In genomic region chr2:37085731-37086147, GRCh38 we compare ENCODE assay signal across 12 cellular contexts. TPM values are rescaled to one million over a fixed set of nuclear protein-coding genes. Genes with fewer than 3 reads are reported as not detected.
A peak's percentile ranks its signal among the peaks of the same experiment; 100 is the strongest.
DNase-seq lines count a peak whose midpoint lies in the region; ATAC-seq, FAIRE-seq and TF ChIP-seq lines count a peak whose summit lies in the region.
"Had no signal": no experiment of that assay in that cellular context is flagged by ENCODE, and none has a peak within 500 bp of the region (broad histone marks: within the 10 kb centered on the region; RNA-seq: fewer than 3 reads in every experiment).

No MANE protein-coding gene starts in this region.

- H3K9ac ChIP-seq in adipocyte (ENCODE audit: low read length) = peak overlapping the region; percentile 95

- peaks cover 39% of the 10 kb centered on the region for H3K36me3 Mint-ChIP-seq in CD8-positive, alpha-beta T cell
- H3K36me3 Mint-ChIP-seq in activated T-helper 2 cell treated with anti-CD3 and anti-CD28 coated beads, Interferon-gamma antibody, Interleukin-2, Interleukin-4, amounts not matched to agents 10 μg/mL and 5 μg/mL and 100 μg/mL, durations not matched to agents 14 hours and 24 hours and 36 hours (ENCODE audit: low read depth) = peaks cover 22% of the 10 kb centered on the region

- peaks cover 36% of the 10 kb centered on the region for H3K4me1 Mint-ChIP-seq in CD8-positive, alpha-beta T cell (ENCODE audit: low read depth)
- peaks cover 22% of the 10 kb centered on the region for H3K4me1 Mint-ChIP-seq in activated T-helper 2 cell treated with anti-CD3 and anti-CD28 coated beads, Interferon-gamma antibody, Interleukin-2, Interleukin-4, amounts not matched to agents 10 μg/mL and 5 μg/mL and 100 μg/mL, durations not matched to agents 14 hours and 24 hours and 36 hours (ENCODE audit: low read depth)

- no peak for FAIRE-seq in urothelium cell line (lab: Jason Lieb, UNC)
- FAIRE-seq: endometrium had no signal

- no peaks in the 10 kb centered on the region for H3K9me3 Mint-ChIP-seq in CD8-positive, alpha-beta T cell
- no peaks in the 10 kb centered on the region for H3K9me3 Mint-ChIP-seq in activated T-helper 2 cell treated with anti-CD3 and anti-CD28 coated beads, Interferon-gamma antibody, Interleukin-2, Interleukin-4, amounts not matched to agents 10 μg/mL and 5 μg/mL and 100 μg/mL, durations not matched to agents 14 hours and 24 hours and 36 hours
- H3K9me3 Mint-ChIP-seq: T-cell had no signal

- POLR2A ChIA-PET in CD8-positive, alpha-beta T cell (lab: Charles Lee) = interaction anchor here (2.4 kb wide), 1 partner anchor 119 kb away, joined by 11 read pairs; the partner anchor contains the start of gene STRN

- H3K4me1 ChIP-seq in CD8-positive, alpha-beta T cell (ENCODE audit: insufficient read depth, low read length) = peaks cover 36% of the 10 kb centered on the region
- peaks cover 42% of the 10 kb centered on the region for H3K4me1 ChIP-seq in adipocyte (ENCODE audit: control insufficient read depth, insufficient read depth, low read length)

- no peak for TF ChIP-seq CTCF in CD8-positive, alpha-beta T cell (IDR thresholded peaks at IDR 0.05)

- CTCF ChIA-PET in CD8-positive, alpha-beta T cell (lab: Charles Lee) = no interaction called here

- H3K4me3 ChIP-seq in CD8-positive, alpha-beta T cell (ENCODE audit: low read depth, low read length) = no peak overlapping the region
- H3K4me3 ChIP-seq in adipocyte (ENCODE audit: low read length) = peak overlapping the region; percentile 92

- H3K27me3 ChIP-seq in CD8-positive, alpha-beta T cell (ENCODE audit: insufficient read depth, low read length) = no peaks in the 10 kb centered on the region
- no peaks in the 10 kb centered on the region for H3K27me3 ChIP-seq in adipocyte (replicated peaks; ENCODE audit: control insufficient read depth, insufficient read depth, low read length)
- H3K27me3 ChIP-seq: suprapubic skin had no signal

- H3K27ac ChIP-seq in CD8-positive, alpha-beta T cell (ENCODE audit: low read depth, low read length) = no peak overlapping the region
- H3K27ac ChIP-seq: suprapubic skin had no signal

- intact Hi-C loops in CD8-positive, alpha-beta T cell (cut with DNase I, micrococcal nuclease) = loop anchor here (2.0 to 10.0 kb wide), 4 partner anchors 71 to 239 kb away; partner anchors contain the start of genes EIF2AK2 (in 2 of the 2), PRKD3 (in 2 of the 2), CEBPZ (in 1 of the 2) and CEBPZOS (in 1 of the 2)
- intact Hi-C loops in activated T-helper 2 cell treated with anti-CD3 and anti-CD28 coated beads, Interferon-gamma antibody, Interleukin-2, Interleukin-4, amounts not matched to agents 10 μg/mL and 5 μg/mL and 100 μg/mL, durations not matched to agents 14 hours and 24 hours and 36 hours (cut with micrococcal nuclease) = loop anchor here (2.0 kb wide), 1 partner anchor 145 kb away; the partner anchor contains the start of genes CEBPZ and NDUFAF7

- peaks cover 7% of the 10 kb centered on the region for H3K36me3 ChIP-seq in CD8-positive, alpha-beta T cell (ENCODE audit: insufficient read depth, low read length)
- peaks cover 37% of the 10 kb centered on the region for H3K36me3 ChIP-seq in adipocyte (ENCODE audit: control insufficient read depth, insufficient read depth, low read length, severe bottlenecking)

- no peak overlapping the region for H3K4me3 Mint-ChIP-seq in CD8-positive, alpha-beta T cell
- no peak overlapping the region for H3K4me3 Mint-ChIP-seq in activated T-helper 2 cell treated with anti-CD3 and anti-CD28 coated beads, Interferon-gamma antibody, Interleukin-2, Interleukin-4, amounts not matched to agents 10 μg/mL and 5 μg/mL and 100 μg/mL, durations not matched to agents 14 hours and 24 hours and 36 hours (ENCODE audit: low read depth)

- H3K9me3 ChIP-seq in CD8-positive, alpha-beta T cell (ENCODE audit: low read length) = no peaks in the 10 kb centered on the region
- no peaks in the 10 kb centered on the region for H3K9me3 ChIP-seq in adipocyte (ENCODE audit: control insufficient read depth, low read length)
- H3K9me3 ChIP-seq: lower lobe of right lung, suprapubic skin had no signal

- no peak for ATAC-seq in CD8-positive, alpha-beta T cell
- ATAC-seq in GM21717 (IDR thresholded peaks at IDR 0.05; ENCODE audit: unreplicated experiment) (no peak), HG03095 (IDR thresholded peaks at IDR 0.05; ENCODE audit: unreplicated experiment) (no peak)
- ATAC-seq: lower lobe of right lung, T-cell had no signal

- H3K27me3 Mint-ChIP-seq in CD8-positive, alpha-beta T cell (ENCODE audit: low read depth) = no peaks in the 10 kb centered on the region
- H3K27me3 Mint-ChIP-seq in activated T-helper 2 cell treated with anti-CD3 and anti-CD28 coated beads, Interferon-gamma antibody, Interleukin-2, Interleukin-4, amounts not matched to agents 10 μg/mL and 5 μg/mL and 100 μg/mL, durations not matched to agents 14 hours and 24 hours and 36 hours (ENCODE audit: low read depth) = no peaks in the 10 kb centered on the region
- H3K27me3 Mint-ChIP-seq: T-cell had no signal

- peak overlapping the region; percentile 38 for H3K27ac Mint-ChIP-seq in CD8-positive, alpha-beta T cell
- no peak overlapping the region for H3K27ac Mint-ChIP-seq in activated T-helper 2 cell treated with anti-CD3 and anti-CD28 coated beads, Interferon-gamma antibody, Interleukin-2, Interleukin-4, amounts not matched to agents 10 μg/mL and 5 μg/mL and 100 μg/mL, durations not matched to agents 14 hours and 24 hours and 36 hours

- no peak for DNase-seq in CD8-positive, alpha-beta T cell
- DNase-seq in HK-2 (ENCODE audit: unreplicated experiment) (peak; percentile 21), adipocyte (ENCODE audit: low read depth) (peak; percentile 34), kidney glomerular epithelial cell (lab: John Stamatoyannopoulos, UW) (peak; percentile 27), urothelium cell line (ENCODE audit: low spot score) (no peak)
- DNase-seq in activated T-helper 2 cell treated with anti-CD3 and anti-CD28 coated beads, Interferon-gamma antibody, Interleukin-2, Interleukin-4, amounts not matched to agents 10 μg/mL and 5 μg/mL and 100 μg/mL, durations not matched to agents 14 hours and 24 hours and 36 hours (ENCODE audit: low spot score) = no peak
- DNase-seq: lower lobe of right lung, T-cell had no signal

RNA-seq across cellular contexts. Expression of gene GPATCH11, which starts 1.4 kb away (rescaled TPM):
- total RNA-seq in CD8-positive, alpha-beta T cell = 1 to 10 TPM; 5.4 to 6.4 TPM
- 14.4 and 14.9 TPM in 2 replicates for total RNA-seq in activated T-helper 2 cell treated with anti-CD3 and anti-CD28 coated beads, Interferon-gamma antibody, Interleukin-2, Interleukin-4, amounts not matched to agents 10 μg/mL and 5 μg/mL and 100 μg/mL, durations not matched to agents 14 hours and 24 hours and 36 hours

RNA-seq across cellular contexts. Expression of gene HEATR5B, which starts 1.6 kb away (rescaled TPM):
- total RNA-seq in CD8-positive, alpha-beta T cell = 10 to 100 TPM in 1 of 2 experiments, 1 to 10 TPM in 1; 9.9 to 11.0 TPM
- 15.3 and 16.8 TPM in 2 replicates for total RNA-seq in activated T-helper 2 cell treated with anti-CD3 and anti-CD28 coated beads, Interferon-gamma antibody, Interleukin-2, Interleukin-4, amounts not matched to agents 10 μg/mL and 5 μg/mL and 100 μg/mL, durations not matched to agents 14 hours and 24 hours and 36 hours

Comparison
In these comparisons a context has a peak if more than half of its experiments do, and no peak if none do; other contexts are left out.
1. DNase-seq: peak in HK-2 (single experiment), adipocyte (single experiment) and kidney glomerular epithelial cell (single experiment); none in CD8-positive, alpha-beta T cell (0 of 7), urothelium cell line (single experiment) and activated T-helper 2 cell treated with anti-CD3 and anti-CD28 coated beads, Interferon-gamma antibody, Interleukin-2, Interleukin-4, amounts not matched to agents 10 μg/mL and 5 μg/mL and 100 μg/mL, durations not matched to agents 14 hours and 24 hours and 36 hours (single experiment).